ENCODE assay signal across 8 cellular contexts in genomic region chr21:36927718-36928117, GRCh38. TPM values are rescaled to one million over a fixed set of nuclear protein-coding genes. Genes with fewer than 3 reads are reported as not detected.
DNase-seq lines count a peak whose midpoint lies in the region; ATAC-seq and TF ChIP-seq lines count a peak whose summit lies in the region.

No MANE protein-coding gene starts in this region.

- no peaks in the 10 kb centered on the region; the same call in 2 of the 3 replicates for H3K4me1 Mint-ChIP-seq in GM23338

- H3K9me3 Mint-ChIP-seq in GM23338: no peaks in the 10 kb centered on the region

- H3K4me3 Mint-ChIP-seq in GM23338: no peak overlapping the region

- H3K27me3 ChIP-seq in GM23338 (ENCODE audit: insufficient read depth): no peaks in the 10 kb centered on the region

- H3K9me2 ChIP-seq in GM23338 (ENCODE audit: insufficient read depth): no peaks in the 10 kb centered on the region

- H3K36me3 Mint-ChIP-seq in GM23338 (ENCODE audit: low read depth): no peaks in the 10 kb centered on the region

- ATAC-seq in GM23338 (peak; percentile 96), GM18873 (IDR thresholded peaks at IDR 0.05; ENCODE audit: low FRiP score, unreplicated experiment) (no peak)

- H3K79me2 ChIP-seq in GM23338 (replicated peaks; ENCODE audit: insufficient read depth): no peaks in the 10 kb centered on the region

- H4K20me1 ChIP-seq in GM23338 (replicated peaks; ENCODE audit: insufficient read depth): no peaks in the 10 kb centered on the region

- no peak overlapping the region for H3K27ac Mint-ChIP-seq in GM23338

- peak; percentile 93 for DNase-seq in AG08396 (ENCODE audit: low spot score)
- peak; percentile 89 for DNase-seq in GM23338 (ENCODE audit: low spot score)
- peak; percentile 59 for DNase-seq in NCI-H460 (ENCODE audit: extremely low read depth, low read depth)
- peak; percentile 58 to 67 for DNase-seq in activated CD4-positive, alpha-beta T cell treated with anti-CD3 and anti-CD28 coated beads for 24 hours (ENCODE audit: low read depth in 2 of 2)
- DNase-seq in cerebellar nuclear complex (lab: John Stamatoyannopoulos, UW): peak; percentile 40 to 88
- peak; percentile 90 for DNase-seq in left kidney (ENCODE audit: low read depth, low spot score)
- peak; percentile 77 for DNase-seq in stimulated activated CD4-positive, alpha-beta T cell treated with anti-CD3 and anti-CD28 coated beads, Interleukin-4, amount 100 ng/mL, for 1 hour

- H3F3A ChIP-seq in GM23338 (replicated peaks; ENCODE audit: low read depth): no peaks in the 10 kb centered on the region

- no peaks in the 10 kb centered on the region for H3K27me3 Mint-ChIP-seq in GM23338 (ENCODE audit: insufficient read depth, low read depth, poor library complexity)

- no peak overlapping the region for H3K4me3 ChIP-seq in GM23338

- no peaks in the 10 kb centered on the region for H3K4me1 ChIP-seq in GM23338 (ENCODE audit: insufficient read depth)

- H3K27ac ChIP-seq in GM23338 (ENCODE audit: low read depth): no peak overlapping the region

- no peak overlapping the region for H2AFZ ChIP-seq in GM23338

- no peaks in the 10 kb centered on the region for H3K36me3 ChIP-seq in GM23338 (ENCODE audit: insufficient read depth)

- H3K4me2 ChIP-seq in GM23338: no peak overlapping the region

- peak; percentile 92 to 98 for TF ChIP-seq CTCF in GM23338 (conservative IDR thresholded peaks at IDR 0.05; ENCODE audit: low read depth in 2 of 2)

TF ChIP-seq in GM23338, 12 proteins besides CTCF, POLR2A, EP300 and RAD21:
- TF ChIP-seq JUNB (IDR thresholded peaks at IDR 0.05; ENCODE audit: unreplicated experiment): no peak
- no peak for TF ChIP-seq CREB1 (CRISPR knock-in tag; IDR thresholded peaks at IDR 0.05; ENCODE audit: low read depth)
- no peak for TF ChIP-seq EZH2 (IDR thresholded peaks at IDR 0.05; ENCODE audit: low read depth, unreplicated experiment)
- no peak for TF ChIP-seq ETS1 (IDR thresholded peaks at IDR 0.05)
- TF ChIP-seq EZH2phosphoT487 (IDR thresholded peaks at IDR 0.05; ENCODE audit: unreplicated experiment): no peak
- no peak for TF ChIP-seq ZNF462 (CRISPR knock-in tag; IDR thresholded peaks at IDR 0.05)
- TF ChIP-seq STAT1 (IDR thresholded peaks at IDR 0.05; ENCODE audit: unreplicated experiment): no peak
- no peak for TF ChIP-seq ZNF331 (CRISPR knock-in tag; IDR thresholded peaks at IDR 0.05; ENCODE audit: low read depth)
- no peak for TF ChIP-seq NANOG (IDR thresholded peaks at IDR 0.05; ENCODE audit: borderline replicate concordance)

RNA-seq across cellular contexts. Expression of gene HLCS, which starts 38.8 kb away (rescaled TPM):
- total RNA-seq in GM23338 (2014; rRNA removed; shearing (Covaris generic)): 14.7 and 28.9 TPM in 2 replicates
- 5.0 and 6.1 TPM in 2 replicates for polyA plus RNA-seq in GM23338 (2016; fragmentation: Nextera tagmentation; extraction: Ambion mirVana)
- total RNA-seq in NCI-H460 (2014; rRNA removed; shearing (Covaris generic)): 25.8 and 29.2 TPM in 2 replicates
- 11.2 and 14.1 TPM in 2 replicates for polyA plus RNA-seq in NCI-H460 (2014; cell fraction: nucleus; rRNA removed)
